Comparison of ENCODE assay signal across 8 cellular contexts in the genomic region with DNA sequence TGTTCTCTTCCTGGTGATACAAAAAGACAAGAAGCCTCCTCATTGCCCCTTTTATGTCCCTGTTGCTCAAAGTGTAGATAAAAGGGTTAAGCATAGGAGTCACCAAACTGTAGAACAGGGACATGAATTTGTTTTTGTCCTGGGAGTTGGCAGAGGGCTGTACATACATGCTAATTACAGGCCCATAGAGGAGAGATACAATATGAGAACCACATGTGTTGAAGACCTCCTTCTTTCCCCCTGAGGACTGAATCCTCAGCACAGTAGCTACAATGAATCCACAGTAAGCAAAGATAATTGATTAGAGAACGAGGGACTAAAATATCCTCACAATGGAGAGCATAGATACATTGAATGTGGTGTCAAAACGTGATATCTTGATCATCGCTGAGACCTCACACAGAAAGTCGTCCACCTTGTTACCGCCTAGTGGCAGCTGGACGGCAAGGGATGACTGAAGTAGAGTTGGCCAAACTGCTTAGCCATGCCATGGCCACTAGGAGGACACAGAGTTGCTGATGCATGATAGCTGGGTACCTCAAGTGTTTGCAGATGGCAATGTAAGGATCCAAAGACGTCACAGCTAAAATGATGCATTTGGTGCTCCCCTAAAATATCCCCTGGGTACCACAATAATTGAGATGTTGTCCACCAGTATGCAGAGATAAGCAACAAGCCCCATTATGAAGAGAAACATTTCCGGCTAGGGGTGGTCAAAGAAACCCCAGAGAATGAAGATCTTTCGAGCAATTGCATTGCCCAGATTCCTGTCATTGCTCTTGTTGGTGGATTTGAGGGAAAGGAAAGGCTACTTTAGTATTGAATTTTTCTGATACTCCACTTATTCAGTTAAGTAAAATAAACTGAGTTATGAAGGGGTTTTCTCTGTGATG. TPM values are rescaled to one million over a fixed set of nuclear protein-coding genes. Genes with fewer than 3 reads are reported as not detected.
DNase-seq lines count a peak whose midpoint lies in the region; ATAC-seq and TF ChIP-seq lines count a peak whose summit lies in the region.
"Had no signal": no experiment of that assay in that cellular context is flagged by ENCODE, and none has a peak within 500 bp of the region (broad histone marks: within the 10 kb centered on the region; RNA-seq: fewer than 3 reads in every experiment).

No MANE protein-coding gene starts in this region.

- no peak overlapping the region for H3K4me3 ChIP-seq in fibroblast of villous mesenchyme (ENCODE audit: low read depth, low read length)
- H3K4me3 ChIP-seq in transverse colon: no peak overlapping the region
- H3K4me3 ChIP-seq: skin epidermis had no signal

- no peak overlapping the region for H3K4me3 Mint-ChIP-seq in activated T-helper 2 cell treated with anti-CD3 and anti-CD28 coated beads, Interferon-gamma antibody, Interleukin-2, Interleukin-4, amounts not matched to agents 10 μg/mL and 5 μg/mL and 100 μg/mL, durations not matched to agents 14 hours and 24 hours and 36 hours (ENCODE audit: low read depth)

- no peaks in the 10 kb centered on the region for H3K4me1 Mint-ChIP-seq in activated T-helper 2 cell treated with anti-CD3 and anti-CD28 coated beads, Interferon-gamma antibody, Interleukin-2, Interleukin-4, amounts not matched to agents 10 μg/mL and 5 μg/mL and 100 μg/mL, durations not matched to agents 14 hours and 24 hours and 36 hours (ENCODE audit: low read depth)

- no peaks in the 10 kb centered on the region for H3K9me3 ChIP-seq in transverse colon

- intact Hi-C loops in transverse colon (cut with DNase I; ENCODE audit: low total_unique reads): no loop called here
- intact Hi-C loops in activated T-helper 2 cell treated with anti-CD3 and anti-CD28 coated beads, Interferon-gamma antibody, Interleukin-2, Interleukin-4, amounts not matched to agents 10 μg/mL and 5 μg/mL and 100 μg/mL, durations not matched to agents 14 hours and 24 hours and 36 hours (cut with micrococcal nuclease): no loop called here

- peaks cover 14% of the 10 kb centered on the region for H3K27me3 Mint-ChIP-seq in activated T-helper 2 cell treated with anti-CD3 and anti-CD28 coated beads, Interferon-gamma antibody, Interleukin-2, Interleukin-4, amounts not matched to agents 10 μg/mL and 5 μg/mL and 100 μg/mL, durations not matched to agents 14 hours and 24 hours and 36 hours (ENCODE audit: low read depth)

- TF ChIP-seq POLR2A in transverse colon (IDR thresholded peaks at IDR 0.05): no peak

- peaks cover 4% of the 10 kb centered on the region for H3K9me3 Mint-ChIP-seq in activated T-helper 2 cell treated with anti-CD3 and anti-CD28 coated beads, Interferon-gamma antibody, Interleukin-2, Interleukin-4, amounts not matched to agents 10 μg/mL and 5 μg/mL and 100 μg/mL, durations not matched to agents 14 hours and 24 hours and 36 hours

- WGBS in transverse colon (ENCODE audit: low coverage in 1 of 2), 2 donors: 39 to 60% methylated on average over 3 to 9 of the region's 9 CpGs

- H3K27ac Mint-ChIP-seq in activated T-helper 2 cell treated with anti-CD3 and anti-CD28 coated beads, Interferon-gamma antibody, Interleukin-2, Interleukin-4, amounts not matched to agents 10 μg/mL and 5 μg/mL and 100 μg/mL, durations not matched to agents 14 hours and 24 hours and 36 hours: no peak overlapping the region

- H3K36me3 Mint-ChIP-seq in activated T-helper 2 cell treated with anti-CD3 and anti-CD28 coated beads, Interferon-gamma antibody, Interleukin-2, Interleukin-4, amounts not matched to agents 10 μg/mL and 5 μg/mL and 100 μg/mL, durations not matched to agents 14 hours and 24 hours and 36 hours (ENCODE audit: low read depth): no peaks in the 10 kb centered on the region

- peak; percentile 54 for TF ChIP-seq CTCF in GM10266 (IDR thresholded peaks at IDR 0.05; ENCODE audit: control insufficient read depth, insufficient read depth, low read depth, missing control alignments)
- peak; percentile 68 for TF ChIP-seq CTCF in fibroblast of villous mesenchyme (IDR thresholded peaks at IDR 0.05; ENCODE audit: insufficient read depth, low read depth, low read length)
- peak; percentile 37 to 48 (median 39) for TF ChIP-seq CTCF in transverse colon (IDR thresholded peaks at IDR 0.05)
- TF ChIP-seq CTCF in omental fat pad (IDR thresholded peaks at IDR 0.05): no peak

- no peaks in the 10 kb centered on the region for H3K4me1 ChIP-seq in transverse colon

- no peaks in the 10 kb centered on the region for H3K36me3 ChIP-seq in transverse colon

- no peak overlapping the region for H3K27ac ChIP-seq in transverse colon
- H3K27ac ChIP-seq: skin epidermis had no signal

- ATAC-seq in HG02885 (IDR thresholded peaks at IDR 0.05; ENCODE audit: poor library complexity, unreplicated experiment) (peak; percentile 63), omental fat pad (ENCODE audit: low FRiP score) (no peak)

- DNase-seq in GM10266 (ENCODE audit: extremely low spot score) (peak; percentile 20), SHP77 treated with DMSO at 0.1 percent for 48 hours (lab: John Stamatoyannopoulos, UW) (peak; percentile 37), fibroblast of villous mesenchyme (ENCODE audit: low read depth) (peak; percentile 9), transverse colon (peak; percentile 8), omental fat pad (ENCODE audit: low spot score) (no peak)
- DNase-seq in activated T-helper 2 cell treated with anti-CD3 and anti-CD28 coated beads, Interferon-gamma antibody, Interleukin-2, Interleukin-4, amounts not matched to agents 10 μg/mL and 5 μg/mL and 100 μg/mL, durations not matched to agents 14 hours and 24 hours and 36 hours (ENCODE audit: low spot score): no peak

- no peak for TF ChIP-seq EP300 in transverse colon (IDR thresholded peaks at IDR 0.05; ENCODE audit: low read depth)

- in situ Hi-C loops in transverse colon (cut with MboI; ENCODE audit: low pct_ligation_motif_present in 1 of 4, low pct_unique_long_range_greater_than_20kb in 1 of 4, low sequenced_read_pairs in 3 of 4): no loop called here

- H3K27me3 ChIP-seq in transverse colon: peaks cover 5% of the 10 kb centered on the region

RNA-seq across cellular contexts. Expression of a gene that starts 15.0 kb away (rescaled TPM):
- total RNA-seq in fibroblast of villous mesenchyme: not detected in 2 replicates
- total RNA-seq in transverse colon: not detected
- total RNA-seq in omental fat pad: not detected
- not detected in 2 replicates for total RNA-seq in activated T-helper 2 cell treated with anti-CD3 and anti-CD28 coated beads, Interferon-gamma antibody, Interleukin-2, Interleukin-4, amounts not matched to agents 10 μg/mL and 5 μg/mL and 100 μg/mL, durations not matched to agents 14 hours and 24 hours and 36 hours

RNA-seq across cellular contexts. Expression of a gene that starts 27.1 kb away (rescaled TPM):
- total RNA-seq in fibroblast of villous mesenchyme (not detected in 2 replicates), transverse colon (not detected), omental fat pad (not detected)
- not detected in 2 replicates for total RNA-seq in activated T-helper 2 cell treated with anti-CD3 and anti-CD28 coated beads, Interferon-gamma antibody, Interleukin-2, Interleukin-4, amounts not matched to agents 10 μg/mL and 5 μg/mL and 100 μg/mL, durations not matched to agents 14 hours and 24 hours and 36 hours

RNA-seq across cellular contexts. Expression of a gene that starts 27.2 kb away (rescaled TPM):
- not detected in 2 replicates for total RNA-seq in fibroblast of villous mesenchyme
- total RNA-seq in transverse colon: not detected
- total RNA-seq in omental fat pad: not detected
- total RNA-seq in activated T-helper 2 cell treated with anti-CD3 and anti-CD28 coated beads, Interferon-gamma antibody, Interleukin-2, Interleukin-4, amounts not matched to agents 10 μg/mL and 5 μg/mL and 100 μg/mL, durations not matched to agents 14 hours and 24 hours and 36 hours: not detected in 2 replicates

RNA-seq across cellular contexts. Expression of a gene that starts 35.8 kb away (rescaled TPM):
- total RNA-seq in fibroblast of villous mesenchyme (under 0.01 TPM in 1 of 2 replicates, not detected in the other), transverse colon (not detected), omental fat pad (not detected)
- total RNA-seq in activated T-helper 2 cell treated with anti-CD3 and anti-CD28 coated beads, Interferon-gamma antibody, Interleukin-2, Interleukin-4, amounts not matched to agents 10 μg/mL and 5 μg/mL and 100 μg/mL, durations not matched to agents 14 hours and 24 hours and 36 hours: not detected in 2 replicates

Comparison
In these comparisons a context has a peak if more than half of its experiments do, and no peak if none do; other contexts are left out.
1. DNase-seq: peak in GM10266 (single experiment), SHP77 treated with DMSO at 0.1 percent for 48 hours (single experiment), fibroblast of villous mesenchyme (single experiment) and transverse colon (single experiment); none in omental fat pad (single experiment) and activated T-helper 2 cell treated with anti-CD3 and anti-CD28 coated beads, Interferon-gamma antibody, Interleukin-2, Interleukin-4, amounts not matched to agents 10 μg/mL and 5 μg/mL and 100 μg/mL, durations not matched to agents 14 hours and 24 hours and 36 hours (single experiment).
2. CTCF ChIP-seq: peak in GM10266 (single experiment), fibroblast of villous mesenchyme (single experiment) and transverse colon (5 of 5); none in omental fat pad (0 of 3).